Comparison of ENCODE assay signal across 1 cellular context in the genomic region with DNA sequence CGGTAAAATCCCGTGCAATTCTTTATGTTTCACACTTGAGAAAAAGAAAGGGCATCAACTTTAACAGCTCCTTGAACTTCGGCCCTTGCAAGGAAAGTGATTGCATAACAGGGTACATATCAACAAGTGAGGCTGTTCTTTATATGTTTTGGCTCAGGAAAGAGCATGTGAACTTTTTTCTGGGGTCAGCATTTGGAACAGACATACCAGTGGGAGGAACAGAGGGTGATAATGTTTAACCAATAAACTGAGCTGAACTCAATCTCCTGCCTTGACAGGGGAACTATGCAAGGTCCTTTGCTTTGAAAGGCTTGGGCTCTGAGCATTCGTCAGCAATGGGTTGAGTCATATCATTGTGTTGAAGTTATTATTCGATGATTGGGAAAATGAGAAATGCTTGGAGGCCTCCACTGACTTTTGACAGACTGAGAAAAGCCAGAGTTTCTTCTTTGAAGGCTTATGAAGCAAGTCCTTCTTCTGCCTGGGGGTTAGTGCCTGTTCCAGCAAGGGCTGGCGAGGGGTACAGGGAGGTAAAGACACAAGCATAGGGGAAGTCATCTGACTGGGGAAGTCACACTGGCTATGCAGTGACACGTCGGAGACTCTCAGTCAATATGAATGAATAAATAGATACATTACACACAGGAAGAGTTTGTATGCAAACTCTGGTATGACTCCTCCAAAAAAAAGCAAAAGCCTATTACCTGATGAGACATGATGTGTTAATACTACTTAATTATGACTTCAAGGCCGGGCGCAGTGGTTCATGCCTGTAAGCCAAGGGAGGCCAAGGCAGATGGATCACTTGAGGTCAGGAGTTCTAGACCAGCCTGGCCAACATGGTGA.
TF ChIP-seq lines count a peak whose summit lies in the region.

No MANE protein-coding gene starts in this region.

TF ChIP-seq in HepG2, 621 proteins besides CTCF, POLR2A, EP300 and RAD21 (continued from another document and continues in another):
- TF ChIP-seq, protein P1, sequence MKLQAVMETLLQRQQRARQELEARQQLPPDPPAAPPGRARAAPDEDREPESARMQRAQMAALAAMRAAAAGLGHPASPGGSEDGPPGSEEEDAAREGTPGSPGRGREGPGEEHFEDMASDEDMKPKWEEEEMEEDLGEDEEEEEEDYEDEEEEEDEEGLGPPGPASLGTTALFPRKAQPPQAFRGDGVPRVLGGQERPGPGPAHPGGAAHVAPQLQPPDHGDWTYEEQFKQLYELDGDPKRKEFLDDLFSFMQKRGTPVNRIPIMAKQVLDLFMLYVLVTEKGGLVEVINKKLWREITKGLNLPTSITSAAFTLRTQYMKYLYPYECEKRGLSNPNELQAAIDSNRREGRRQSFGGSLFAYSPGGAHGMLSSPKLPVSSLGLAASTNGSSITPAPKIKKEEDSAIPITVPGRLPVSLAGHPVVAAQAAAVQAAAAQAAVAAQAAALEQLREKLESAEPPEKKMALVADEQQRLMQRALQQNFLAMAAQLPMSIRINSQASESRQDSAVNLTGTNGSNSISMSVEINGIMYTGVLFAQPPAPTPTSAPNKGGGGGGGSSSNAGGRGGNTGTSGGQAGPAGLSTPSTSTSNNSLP (IDR thresholded peaks at IDR 0.05; ENCODE audit: low read depth, low read length), result peak; percentile 83
- TF ChIP-seq ZNF724P (CRISPR knock-in tag; IDR thresholded peaks at IDR 0.05; ENCODE audit: borderline replicate concordance) (no peak), KMT2B (CRISPR knock-in tag; IDR thresholded peaks at IDR 0.05) (0 out of 2 replicates have a peak, but pooled peaks have one; percentile 43), ZNF572 (CRISPR knock-in tag; IDR thresholded peaks at IDR 0.05) (no peak), PAX8 (CRISPR knock-in tag; IDR thresholded peaks at IDR 0.05; ENCODE audit: borderline replicate concordance) (no peak), ZSCAN5A (CRISPR knock-in tag; IDR thresholded peaks at IDR 0.05; ENCODE audit: borderline replicate concordance) (peak; percentile 93; the same call in 1 of the 2 replicates), RNF219 (CRISPR knock-in tag; IDR thresholded peaks at IDR 0.05) (no peak), NR2F1 (CRISPR knock-in tag; IDR thresholded peaks at IDR 0.05) (peak in 1 of 2 experiments; percentile 55; a peak in 2 of 4 replicates), ZNF766 (CRISPR knock-in tag; IDR thresholded peaks at IDR 0.05; ENCODE audit: borderline replicate concordance) (no peak), ZNF687 (CRISPR knock-in tag; IDR thresholded peaks at IDR 0.05) (no peak), BRD4 (CRISPR knock-in tag; IDR thresholded peaks at IDR 0.05) (no peak; the same call in none of the 2 replicates), SOX13 (IDR thresholded peaks at IDR 0.05) (peak; percentile 74), SOX13 (CRISPR knock-in tag; conservative IDR thresholded peaks at IDR 0.05 in 1 of 2, IDR thresholded peaks at IDR 0.05 in 1 of 2) (peak in 1 of 2 experiments; percentile 93; a peak in 2 of 4 replicates), KAT7 (CRISPR knock-in tag; IDR thresholded peaks at IDR 0.05; ENCODE audit: borderline replicate concordance) (no peak), RARA (CRISPR knock-in tag; IDR thresholded peaks at IDR 0.05) (peak; percentile 98), BCLAF1 (IDR thresholded peaks at IDR 0.05) (no peak), ZNF501 (CRISPR knock-in tag; IDR thresholded peaks at IDR 0.05) (peak; percentile 74), ZNF580 (CRISPR knock-in tag; IDR thresholded peaks at IDR 0.05; ENCODE audit: borderline replicate concordance, low read depth) (no peak), ZNF720 (CRISPR knock-in tag; IDR thresholded peaks at IDR 0.05) (no peak), ZNF24 (IDR thresholded peaks at IDR 0.05) (0 out of 2 replicates have a peak, but pooled peaks have one; percentile 17), NONO (IDR thresholded peaks at IDR 0.05) (no peak), NONO (CRISPR knock-in tag; conservative IDR thresholded peaks at IDR 0.05) (peak; percentile 66), KDM4B (CRISPR knock-in tag; IDR thresholded peaks at IDR 0.05) (0 out of 2 replicates have a peak, but pooled peaks have one; percentile 18), ESRRA (CRISPR knock-in tag; IDR thresholded peaks at IDR 0.05; ENCODE audit: low read depth) (peak; percentile 45; the same call in 1 of the 2 replicates), RXRA (CRISPR knock-in tag; IDR thresholded peaks at IDR 0.05) (peak; percentile 95; the same call in 1 of the 2 replicates), NPAS2 (CRISPR knock-in tag; IDR thresholded peaks at IDR 0.05; ENCODE audit: borderline replicate concordance) (no peak), ZNF335 (CRISPR knock-in tag; IDR thresholded peaks at IDR 0.05) (peak; percentile 79; the same call in 1 of the 2 replicates), NKX3-1 (CRISPR knock-in tag; IDR thresholded peaks at IDR 0.05) (0 out of 2 replicates have a peak, but pooled peaks have one; percentile 77), AHR (CRISPR knock-in tag; IDR thresholded peaks at IDR 0.05) (no peak), SMAD3 (CRISPR knock-in tag; IDR thresholded peaks at IDR 0.05) (no peak), ZC3H13 (CRISPR knock-in tag; IDR thresholded peaks at IDR 0.05) (no peak), SOX6 (IDR thresholded peaks at IDR 0.05) (no peak), SOX6 (CRISPR knock-in tag; IDR thresholded peaks at IDR 0.05) (peak; percentile 93), SMARCE1 (IDR thresholded peaks at IDR 0.05; ENCODE audit: borderline replicate concordance) (no peak), ZNF512 (CRISPR knock-in tag; IDR thresholded peaks at IDR 0.05) (no peak), ZNF674 (CRISPR knock-in tag; IDR thresholded peaks at IDR 0.05; ENCODE audit: low read depth) (no peak), ZNF598 (CRISPR knock-in tag; IDR thresholded peaks at IDR 0.05; ENCODE audit: borderline replicate concordance) (no peak), ZBTB2 (CRISPR knock-in tag; IDR thresholded peaks at IDR 0.05; ENCODE audit: low read depth) (no peak)
- TF ChIP-seq, protein P2, sequence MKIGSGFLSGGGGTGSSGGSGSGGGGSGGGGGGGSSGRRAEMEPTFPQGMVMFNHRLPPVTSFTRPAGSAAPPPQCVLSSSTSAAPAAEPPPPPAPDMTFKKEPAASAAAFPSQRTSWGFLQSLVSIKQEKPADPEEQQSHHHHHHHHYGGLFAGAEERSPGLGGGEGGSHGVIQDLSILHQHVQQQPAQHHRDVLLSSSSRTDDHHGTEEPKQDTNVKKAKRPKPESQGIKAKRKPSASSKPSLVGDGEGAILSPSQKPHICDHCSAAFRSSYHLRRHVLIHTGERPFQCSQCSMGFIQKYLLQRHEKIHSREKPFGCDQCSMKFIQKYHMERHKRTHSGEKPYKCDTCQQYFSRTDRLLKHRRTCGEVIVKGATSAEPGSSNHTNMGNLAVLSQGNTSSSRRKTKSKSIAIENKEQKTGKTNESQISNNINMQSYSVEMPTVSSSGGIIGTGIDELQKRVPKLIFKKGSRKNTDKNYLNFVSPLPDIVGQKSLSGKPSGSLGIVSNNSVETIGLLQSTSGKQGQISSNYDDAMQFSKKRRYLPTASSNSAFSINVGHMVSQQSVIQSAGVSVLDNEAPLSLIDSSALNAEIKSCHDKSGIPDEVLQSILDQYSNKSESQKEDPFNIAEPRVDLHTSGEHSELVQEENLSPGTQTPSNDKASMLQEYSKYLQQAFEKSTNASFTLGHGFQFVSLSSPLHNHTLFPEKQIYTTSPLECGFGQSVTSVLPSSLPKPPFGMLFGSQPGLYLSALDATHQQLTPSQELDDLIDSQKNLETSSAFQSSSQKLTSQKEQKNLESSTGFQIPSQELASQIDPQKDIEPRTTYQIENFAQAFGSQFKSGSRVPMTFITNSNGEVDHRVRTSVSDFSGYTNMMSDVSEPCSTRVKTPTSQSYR (CRISPR knock-in tag; IDR thresholded peaks at IDR 0.05; ENCODE audit: borderline replicate concordance), result no peak
